ENCODE assay signal across 27 cellular contexts in genomic region chr11:41879186-41879738, GRCh38.
A peak's percentile ranks its signal among the peaks of the same experiment; 100 is the strongest.
DNase-seq lines count a peak whose midpoint lies in the region; ATAC-seq, FAIRE-seq and TF ChIP-seq lines count a peak whose summit lies in the region.
"Had no signal": no experiment of that assay in that cellular context is flagged by ENCODE, and none has a peak within 500 bp of the region (broad histone marks: within the 10 kb centered on the region; RNA-seq: fewer than 3 reads in every experiment).

No MANE protein-coding gene starts in this region.

- no peaks in the 10 kb centered on the region for H3K27me3 ChIP-seq in GM23248 (replicated peaks; ENCODE audit: insufficient read depth)
- H3K27me3 ChIP-seq in astrocyte (ENCODE audit: insufficient read depth, low read length), result no peaks in the 10 kb centered on the region
- H3K27me3 ChIP-seq in keratinocyte (ENCODE audit: control insufficient read depth, extremely low read depth, insufficient read depth, low read length), result no peaks in the 10 kb centered on the region
- H3K27me3 ChIP-seq: ascending aorta, gastrocnemius medialis, spleen had no signal

- ATAC-seq in A549 (no peak; a peak in 2 of 6 replicates), HG02884 (IDR thresholded peaks at IDR 0.05; ENCODE audit: unreplicated experiment) (no peak), HG02610 (IDR thresholded peaks at IDR 0.05; ENCODE audit: unreplicated experiment) (no peak)
- ATAC-seq: activated CD8-positive, alpha-beta T cell treated with anti-CD3 and anti-CD28 coated beads, Interleukin-2, amount 10 ng/mL, durations not matched to agents 7 days and 5 days; gastrocnemius medialis had no signal

- in situ Hi-C loops in GM23248 (cut with MboI), result no loop called here

- H3K4me3 ChIP-seq in A549, result no peak overlapping the region
- no peak overlapping the region for H3K4me3 ChIP-seq in GM23248
- H3K4me3 ChIP-seq in astrocyte (ENCODE audit: insufficient read depth, low read depth, low read length), result no peak overlapping the region
- no peak overlapping the region for H3K4me3 ChIP-seq in keratinocyte (ENCODE audit: control insufficient read depth in 2 of 3, extremely low read depth in 1 of 3, insufficient read depth in 2 of 3, low read depth in 1 of 3, low read length in 3 of 3)
- H3K4me3 ChIP-seq: ascending aorta, gastrocnemius medialis, prostate gland, SK-N-MC, spleen had no signal

- H3K4me2 ChIP-seq in A549, result no peak overlapping the region
- H3K4me2 ChIP-seq in GM23248 (ENCODE audit: unreplicated experiment), result no peak overlapping the region
- H3K4me2 ChIP-seq in astrocyte (ENCODE audit: low read length), result peak overlapping the region; percentile 3
- H3K4me2 ChIP-seq in keratinocyte (ENCODE audit: control insufficient read depth, extremely low read depth, insufficient read depth, low read depth, low read length), result no peak overlapping the region

- no peak for TF ChIP-seq RAD21 in A549 (conservative IDR thresholded peaks at IDR 0.05 in 1 of 2, IDR thresholded peaks at IDR 0.05 in 1 of 2)

- CTCF ChIA-PET in A549 (lab: Yijun Ruan, JAX), result no interaction called here
- CTCF ChIA-PET in activated CD4-positive, alpha-beta memory T cell treated with anti-CD3 and anti-CD28 coated beads, Interleukin-2, amount 10 ng/mL, durations not matched to agents 7 days and 5 days (lab: Charles Lee), result no interaction called here

- dilution Hi-C loops in keratinocyte (cut with MboI; ENCODE audit: extremely low pct_ligation_motif_present, low sequenced_read_pairs), result no loop called here

- no peak for TF ChIP-seq EP300 in A549 (IDR thresholded peaks at IDR 0.05)

- POLR2A ChIA-PET in A549 (lab: Yijun Ruan, JAX), result no interaction called here
- POLR2A ChIA-PET in activated CD4-positive, alpha-beta memory T cell treated with anti-CD3 and anti-CD28 coated beads, Interleukin-2, amount 10 ng/mL, durations not matched to agents 7 days and 5 days (lab: Charles Lee), result no interaction called here

- H3K79me2 ChIP-seq in GM23248 (ENCODE audit: insufficient read depth), result no peaks in the 10 kb centered on the region
- no peaks in the 10 kb centered on the region for H3K79me2 ChIP-seq in astrocyte (ENCODE audit: insufficient read depth, low read length)
- no peaks in the 10 kb centered on the region for H3K79me2 ChIP-seq in keratinocyte (ENCODE audit: control insufficient read depth, insufficient read depth, low read length)

- H3K4me1 ChIP-seq in A549 (no peaks in the 10 kb centered on the region), GM23248 (ENCODE audit: insufficient read depth) (no peaks in the 10 kb centered on the region), astrocyte (ENCODE audit: insufficient read depth, low read length) (peaks cover 13% of the 10 kb centered on the region), keratinocyte (ENCODE audit: control insufficient read depth, extremely low read depth, insufficient read depth, low read length) (no peaks in the 10 kb centered on the region)
- H3K4me1 ChIP-seq: ascending aorta, gastrocnemius medialis, prostate gland, spleen had no signal

- H3K9me3 ChIP-seq in A549, result peaks cover 7% of the 10 kb centered on the region; the same call in 2 of the 3 replicates
- no peaks in the 10 kb centered on the region for H3K9me3 ChIP-seq in GM23248 (ENCODE audit: low read depth)
- H3K9me3 ChIP-seq in astrocyte (ENCODE audit: insufficient read depth, low read depth, low read length), result no peaks in the 10 kb centered on the region
- no peaks in the 10 kb centered on the region for H3K9me3 ChIP-seq in keratinocyte (ENCODE audit: control insufficient read depth, low read depth, low read length)
- H3K9me3 ChIP-seq: ascending aorta, gastrocnemius medialis, prostate gland had no signal

- H3K36me3 ChIP-seq in GM23248 (ENCODE audit: low read depth), result no peaks in the 10 kb centered on the region
- no peaks in the 10 kb centered on the region for H3K36me3 ChIP-seq in astrocyte (ENCODE audit: insufficient read depth, low read length)
- H3K36me3 ChIP-seq in keratinocyte (ENCODE audit: control insufficient read depth in 2 of 2, extremely low read depth in 1 of 2, insufficient read depth in 2 of 2, low read length in 2 of 2), result no peaks in the 10 kb centered on the region
- H3K36me3 ChIP-seq: ascending aorta, gastrocnemius medialis, prostate gland, spleen had no signal

- H3K9ac ChIP-seq in GM23248 (no peak overlapping the region), astrocyte (ENCODE audit: low read length) (peak overlapping the region; percentile 11), keratinocyte (ENCODE audit: control insufficient read depth, extremely low read depth, insufficient read depth, low read length) (no peak overlapping the region)

- H3F3A ChIP-seq in GM23248 (ENCODE audit: insufficient read depth), result no peaks in the 10 kb centered on the region

- H3K27me3 Mint-ChIP-seq in astrocyte (ENCODE audit: low read depth, unreplicated experiment), result no peaks in the 10 kb centered on the region
- H3K27me3 Mint-ChIP-seq in activated CD4-positive, alpha-beta memory T cell treated with anti-CD3 and anti-CD28 coated beads, Interleukin-2, amount 10 ng/mL, durations not matched to agents 7 days and 5 days, result no peaks in the 10 kb centered on the region
- H3K27me3 Mint-ChIP-seq: activated B cell treated with CpG ODN at 0.5 μM for 24 hours; activated naive CD4-positive, alpha-beta T cell treated with anti-CD3 and anti-CD28 coated beads, Interleukin-2, amount 50 U/mL, for 24 hours; activated T-cell treated with anti-CD3 and anti-CD28 coated beads, Interleukin-2, amount 50 U/mL, for 24 hours; CD8-positive, alpha-beta memory T cell had no signal

- H4K20me1 ChIP-seq in GM23248 (ENCODE audit: insufficient read depth) (no peaks in the 10 kb centered on the region), astrocyte (ENCODE audit: insufficient read depth, low read length) (no peaks in the 10 kb centered on the region), keratinocyte (ENCODE audit: control insufficient read depth, extremely low read depth, insufficient read depth, low read length) (no peaks in the 10 kb centered on the region)

- H3K9me3 Mint-ChIP-seq in astrocyte (ENCODE audit: unreplicated experiment), result peaks cover 2% of the 10 kb centered on the region
- H3K9me3 Mint-ChIP-seq in activated CD4-positive, alpha-beta memory T cell treated with anti-CD3 and anti-CD28 coated beads, Interleukin-2, amount 10 ng/mL, durations not matched to agents 7 days and 5 days, result peaks cover 12% of the 10 kb centered on the region

- peak overlapping the region; percentile 100 for H3K27ac Mint-ChIP-seq in astrocyte (ENCODE audit: unreplicated experiment)
- no peak overlapping the region for H3K27ac Mint-ChIP-seq in activated CD4-positive, alpha-beta memory T cell treated with anti-CD3 and anti-CD28 coated beads, Interleukin-2, amount 10 ng/mL, durations not matched to agents 7 days and 5 days
- H3K27ac Mint-ChIP-seq: activated B cell treated with CpG ODN at 0.5 μM for 24 hours; activated CD8-positive, alpha-beta T cell treated with anti-CD3 and anti-CD28 coated beads, Interleukin-2, amount 10 ng/mL, durations not matched to agents 7 days and 5 days; activated naive CD4-positive, alpha-beta T cell treated with anti-CD3 and anti-CD28 coated beads, Interleukin-2, amount 50 U/mL, for 24 hours; activated T-cell treated with anti-CD3 and anti-CD28 coated beads, Interleukin-2, amount 50 U/mL, for 24 hours; CD8-positive, alpha-beta memory T cell; T-helper 2 cell treated with Interferon-gamma antibody and Interleukin-4, amounts not matched to agents 5 μg/mL and 100 μg/mL, for 36 hours had no signal

- DNase-seq in A549 (ENCODE audit: low read depth in 1 of 2, low spot score in 1 of 2) (peak in 1 of 2 experiments; percentile 33), GM23248 (peak; percentile 6), astrocyte (ENCODE audit: low read depth) (peak; percentile 98), keratinocyte (ENCODE audit: low read depth, low spot score) (peak; percentile 2), NOMO-1 (lab: John Stamatoyannopoulos, UW; ENCODE audit: unreplicated experiment in 2 of 2) (no peak)
- no peak for DNase-seq in activated CD4-positive, alpha-beta memory T cell treated with anti-CD3 and anti-CD28 coated beads, Interleukin-2, amount 10 ng/mL, durations not matched to agents 7 days and 5 days
- DNase-seq: ACHN; activated B cell treated with CpG ODN at 0.5 μM for 24 hours; activated CD8-positive, alpha-beta T cell treated with anti-CD3 and anti-CD28 coated beads, Interleukin-2, amount 10 ng/mL, durations not matched to agents 7 days and 5 days; activated T-cell treated with anti-CD3 and anti-CD28 coated beads, Interleukin-2, amount 50 U/mL, for 24 hours; CD8-positive, alpha-beta memory T cell; DMS79 treated with DMSO at 0.1 percent for 48 hours; gastrocnemius medialis; NCI-H1436 treated with DMSO at 0.1 percent for 48 hours; NCI-H2171 treated with DMSO at 0.1 percent for 48 hours; spleen; stimulated activated CD8-positive, alpha-beta memory T cell treated with anti-CD3 and anti-CD28 coated beads, Interleukin-4, amount 100 ng/mL, for 48 hours had no signal

- FAIRE-seq in A549 (lab: Jason Lieb, UNC), result no peak
- peak; percentile 59 for FAIRE-seq in astrocyte (lab: Jason Lieb, UNC)
- no peak for FAIRE-seq in keratinocyte (lab: Jason Lieb, UNC)
- FAIRE-seq: colon, HTR-8/SVneo had no signal

- TF ChIP-seq POLR2A in A549 (IDR thresholded peaks at IDR 0.05; ENCODE audit: low read length), result no peak

- H3K9me2 ChIP-seq in GM23248 (ENCODE audit: insufficient read depth), result no peaks in the 10 kb centered on the region

- H3K27ac ChIP-seq in A549, result 0 out of 6 replicates have a peak overlapping the region, but pooled peaks of 1 of the 2 experiments have one; percentile 21
- H3K27ac ChIP-seq in GM23248, result no peak overlapping the region
- peak overlapping the region; percentile 81 for H3K27ac ChIP-seq in astrocyte (ENCODE audit: low read depth, low read length)
- H3K27ac ChIP-seq in keratinocyte (ENCODE audit: control insufficient read depth, insufficient read depth, low read length), result no peak overlapping the region
- H3K27ac ChIP-seq: ascending aorta, gastrocnemius medialis, prostate gland, SK-N-MC, spleen had no signal

- no peaks in the 10 kb centered on the region for H3K36me3 Mint-ChIP-seq in astrocyte (ENCODE audit: low read depth, unreplicated experiment)
- H3K36me3 Mint-ChIP-seq in activated CD4-positive, alpha-beta memory T cell treated with anti-CD3 and anti-CD28 coated beads, Interleukin-2, amount 10 ng/mL, durations not matched to agents 7 days and 5 days (ENCODE audit: low read depth), result no peaks in the 10 kb centered on the region
- H3K36me3 Mint-ChIP-seq: activated naive CD4-positive, alpha-beta T cell treated with anti-CD3 and anti-CD28 coated beads, Interleukin-2, amount 50 U/mL, for 24 hours; CD8-positive, alpha-beta memory T cell had no signal

- H2AFZ ChIP-seq in GM23248 (no peak overlapping the region), astrocyte (ENCODE audit: low read depth, low read length) (no peak overlapping the region), keratinocyte (ENCODE audit: control insufficient read depth, low read length) (no peak overlapping the region)

- 22% methylated on average over 2 of the region's 2 CpGs for WGBS in A549 (ENCODE audit: missing lambda C conversion rate)
- 15 to 34% methylated on average over 2 of the region's 2 CpGs for WGBS in GM23248 (ENCODE audit: low coverage in 1 of 2, low lambda C conversion rate in 2 of 2, missing lambda C conversion rate in 2 of 2), 2 experiments

- no peak overlapping the region for H3K4me3 Mint-ChIP-seq in astrocyte (ENCODE audit: unreplicated experiment)
- no peak overlapping the region for H3K4me3 Mint-ChIP-seq in activated CD4-positive, alpha-beta memory T cell treated with anti-CD3 and anti-CD28 coated beads, Interleukin-2, amount 10 ng/mL, durations not matched to agents 7 days and 5 days
- H3K4me3 Mint-ChIP-seq: activated B cell treated with CpG ODN at 0.5 μM for 24 hours; activated CD8-positive, alpha-beta T cell treated with anti-CD3 and anti-CD28 coated beads, Interleukin-2, amount 10 ng/mL, durations not matched to agents 7 days and 5 days; activated naive CD4-positive, alpha-beta T cell treated with anti-CD3 and anti-CD28 coated beads, Interleukin-2, amount 50 U/mL, for 24 hours; activated T-cell treated with anti-CD3 and anti-CD28 coated beads, Interleukin-2, amount 50 U/mL, for 24 hours; CD8-positive, alpha-beta memory T cell; neural crest cell; T-helper 2 cell treated with Interferon-gamma antibody and Interleukin-4, amounts not matched to agents 5 μg/mL and 100 μg/mL, for 36 hours had no signal

- H3K4me1 Mint-ChIP-seq in astrocyte (ENCODE audit: low read depth, unreplicated experiment), result peaks cover 27% of the 10 kb centered on the region
- H3K4me1 Mint-ChIP-seq in activated CD4-positive, alpha-beta memory T cell treated with anti-CD3 and anti-CD28 coated beads, Interleukin-2, amount 10 ng/mL, durations not matched to agents 7 days and 5 days, result no peaks in the 10 kb centered on the region
- H3K4me1 Mint-ChIP-seq: activated B cell treated with CpG ODN at 0.5 μM for 24 hours; activated naive CD4-positive, alpha-beta T cell treated with anti-CD3 and anti-CD28 coated beads, Interleukin-2, amount 50 U/mL, for 24 hours; CD8-positive, alpha-beta memory T cell; neural crest cell had no signal

- TF ChIP-seq CTCF in A549 (IDR thresholded peaks at IDR 0.05), result no peak
- TF ChIP-seq CTCF in astrocyte (IDR thresholded peaks at IDR 0.05; ENCODE audit: insufficient read depth, low read depth, low read length), result no peak
- TF ChIP-seq CTCF in keratinocyte (optimal IDR thresholded peaks at IDR 0.05 in 1 of 3, IDR thresholded peaks at IDR 0.05 in 1 of 3, conservative IDR thresholded peaks at IDR 0.05 in 1 of 3; ENCODE audit: extremely low read depth in 1 of 3, insufficient read depth in 2 of 3, low read length in 3 of 3), result no peak

- H3K9me1 ChIP-seq in keratinocyte (ENCODE audit: control insufficient read depth, extremely low read depth, insufficient read depth, low read length), result no peaks in the 10 kb centered on the region

Comparison
In these comparisons a context has a peak if more than half of its experiments do, and no peak if none do; other contexts are left out.
1. DNase-seq: peak in GM23248 (single experiment), astrocyte (single experiment) and keratinocyte (single experiment); none in NOMO-1 (0 of 2) and activated CD4-positive, alpha-beta memory T cell treated with anti-CD3 and anti-CD28 coated beads, Interleukin-2, amount 10 ng/mL, durations not matched to agents 7 days and 5 days (single experiment).